ENCODE assay signal across 9 cellular contexts in the genomic region with DNA sequence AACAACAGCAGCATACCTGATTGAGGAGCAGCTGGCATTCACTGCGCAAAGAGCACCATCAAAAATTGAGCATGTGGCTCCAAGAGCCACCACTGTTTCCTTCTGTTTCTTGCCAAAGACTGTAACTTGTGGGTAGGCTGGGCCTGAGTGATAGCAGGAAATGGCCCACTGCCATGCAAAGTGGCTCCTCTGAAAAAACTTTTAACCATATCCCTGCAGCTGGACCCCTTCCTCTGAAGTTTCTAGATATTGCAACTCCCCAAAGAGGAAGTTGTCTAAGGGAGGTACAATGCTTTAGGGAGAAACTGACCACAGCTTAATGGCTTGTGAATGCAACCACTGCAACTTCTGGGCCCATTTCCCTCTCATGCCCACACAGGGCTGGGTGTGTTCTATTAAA.
A peak's percentile ranks its signal among the peaks of the same experiment; 100 is the strongest.
DNase-seq lines count a peak whose midpoint lies in the region; ATAC-seq, FAIRE-seq and TF ChIP-seq lines count a peak whose summit lies in the region.
"Had no signal": no experiment of that assay in that cellular context is flagged by ENCODE, and none has a peak within 500 bp of the region (broad histone marks: within the 10 kb centered on the region; RNA-seq: fewer than 3 reads in every experiment).

No MANE protein-coding gene starts in this region.

- no peak for TF ChIP-seq CTCF in right lobe of liver (IDR thresholded peaks at IDR 0.05)
- TF ChIP-seq CTCF in HepG2 (CRISPR knock-in tag; IDR thresholded peaks at IDR 0.05): no peak
- no peak for TF ChIP-seq CTCF in OCI-LY7 (conservative IDR thresholded peaks at IDR 0.05; ENCODE audit: low read length)
- no peak for TF ChIP-seq CTCF in breast epithelium (IDR thresholded peaks at IDR 0.05)

- 58% methylated on average over 1 of the region's 1 CpG for WGBS in right lobe of liver (ENCODE audit: insufficient coverage, low coverage, low lambda C conversion rate, missing lambda C conversion rate)
- 100% methylated on average over 1 of the region's 1 CpG for WGBS in HepG2 (ENCODE audit: low lambda C conversion rate)
- WGBS in aorta, 2 donors: 89 to 93% methylated on average over 1 of the region's 1 CpG

- H3K27ac ChIP-seq in right lobe of liver: no peak overlapping the region
- H3K27ac ChIP-seq in HepG2 (ENCODE audit: extremely low read length, insufficient read depth, low read length): no peak overlapping the region
- peak overlapping the region; percentile 45 for H3K27ac ChIP-seq in OCI-LY7 (ENCODE audit: low read depth, low read length, poor library complexity, severe bottlenecking)
- H3K27ac ChIP-seq in aorta (ENCODE audit: low read depth in 1 of 2, low read length in 2 of 2): no peak overlapping the region
- no peak overlapping the region for H3K27ac ChIP-seq in breast epithelium

- no peak for FAIRE-seq in HepG2 (lab: Jason Lieb, UNC)

- no peaks in the 10 kb centered on the region for H3K4me1 Mint-ChIP-seq in activated naive CD8-positive, alpha-beta T cell treated with anti-CD3 and anti-CD28 coated beads for 36 hours

- DNase-seq in right lobe of liver: no peak
- no peak for DNase-seq in HepG2 (ENCODE audit: low spot score)
- peak; percentile 84 for DNase-seq in OCI-LY7 (ENCODE audit: low spot score)
- peak in 1 of 2 donors; percentile 59 for DNase-seq in aorta
- no peak for DNase-seq in breast epithelium (ENCODE audit: low spot score in 2 of 2)
- DNase-seq in NCI-H146 (lab: John Stamatoyannopoulos, UW): no peak
- DNase-seq in activated naive CD8-positive, alpha-beta T cell treated with anti-CD3 and anti-CD28 coated beads for 36 hours: no peak
- DNase-seq: caudate nucleus had no signal

- H3K4me1 ChIP-seq in right lobe of liver (no peaks in the 10 kb centered on the region), HepG2 (ENCODE audit: insufficient read depth, low read length) (no peaks in the 10 kb centered on the region), OCI-LY7 (ENCODE audit: insufficient read depth, low read length, poor library complexity, severe bottlenecking) (peaks cover 22% of the 10 kb centered on the region), aorta (ENCODE audit: control insufficient read depth in 1 of 2, insufficient read depth in 2 of 2, low read length in 2 of 2) (peaks cover 0 to 2% of the 10 kb centered on the region in 2 donors), breast epithelium (no peaks in the 10 kb centered on the region)

- TF ChIP-seq EP300 in HepG2 (IDR thresholded peaks at IDR 0.05; ENCODE audit: low read depth in 2 of 2, low read length in 2 of 2) (no peak), HepG2 (CRISPR knock-in tag; IDR thresholded peaks at IDR 0.05; ENCODE audit: borderline replicate concordance) (no peak)

- no peaks in the 10 kb centered on the region for H3K9me3 Mint-ChIP-seq in activated naive CD8-positive, alpha-beta T cell treated with anti-CD3 and anti-CD28 coated beads for 36 hours

- no peaks in the 10 kb centered on the region for H3K36me3 Mint-ChIP-seq in activated naive CD8-positive, alpha-beta T cell treated with anti-CD3 and anti-CD28 coated beads for 36 hours

- ATAC-seq in right lobe of liver (peak; percentile 31 to 55 (median 36)), HepG2 (no peak), HG03066 (IDR thresholded peaks at IDR 0.05; ENCODE audit: low read depth, unreplicated experiment) (peak; percentile 90), aorta (ENCODE audit: low FRiP score) (peak; percentile 41)

- no peak overlapping the region for H3K27ac Mint-ChIP-seq in activated naive CD8-positive, alpha-beta T cell treated with anti-CD3 and anti-CD28 coated beads for 36 hours

- H4K20me1 ChIP-seq in HepG2 (ENCODE audit: insufficient read depth, low read length) (no peaks in the 10 kb centered on the region), OCI-LY7 (ENCODE audit: insufficient read depth, low read length) (no peaks in the 10 kb centered on the region)

- POLR2A ChIA-PET in HepG2 (lab: Yijun Ruan, JAX): no interaction called here
- POLR2A ChIA-PET in OCI-LY7 (lab: Charles Lee): interaction anchor here (0.7 to 0.8 kb wide), 2 partner anchors 23 to 33 kb away, joined by 3 to 4 read pairs; no protein-coding TSS in a partner anchor

- BruUV-seq in HepG2 (replicated peaks; lab: Mats Ljungman, UMichigan) (no TSS peak), OCI-LY7 (replicated peaks; lab: Mats Ljungman, UMichigan) (no TSS peak)

- H3K4me2 ChIP-seq in HepG2 (ENCODE audit: low read depth, low read length): no peak overlapping the region
- H3K4me2 ChIP-seq in OCI-LY7 (ENCODE audit: low read length): peak overlapping the region; percentile 56

- TF ChIP-seq RAD21 in HepG2 (CRISPR knock-in tag; IDR thresholded peaks at IDR 0.05): no peak

- no peaks in the 10 kb centered on the region for H3K27me3 Mint-ChIP-seq in activated naive CD8-positive, alpha-beta T cell treated with anti-CD3 and anti-CD28 coated beads for 36 hours

- H3K9ac ChIP-seq in HepG2 (ENCODE audit: insufficient read depth, low read depth, low read length): no peak overlapping the region

- no peak overlapping the region for H3K4me3 Mint-ChIP-seq in activated naive CD8-positive, alpha-beta T cell treated with anti-CD3 and anti-CD28 coated beads for 36 hours

- H3K36me3 ChIP-seq in right lobe of liver: no peaks in the 10 kb centered on the region
- no peaks in the 10 kb centered on the region for H3K36me3 ChIP-seq in HepG2 (replicated peaks in 1 of 2; ENCODE audit: control insufficient read depth in 1 of 2, insufficient read depth in 2 of 2, low read length in 2 of 2)
- no peaks in the 10 kb centered on the region for H3K36me3 ChIP-seq in OCI-LY7 (ENCODE audit: insufficient read depth, low read length)
- no peaks in the 10 kb centered on the region for H3K36me3 ChIP-seq in aorta (ENCODE audit: control insufficient read depth in 1 of 2, insufficient read depth in 2 of 2, low read length in 1 of 2)
- H3K36me3 ChIP-seq in breast epithelium: no peaks in the 10 kb centered on the region

- CTCF ChIA-PET in HepG2 (lab: Yijun Ruan, JAX; ENCODE audit: low intra/inter-chr PET ratio, low total read pairs): no interaction called here
- CTCF ChIA-PET in OCI-LY7 (lab: Charles Lee; ENCODE audit: unreplicated experiment): no interaction called here

- intact Hi-C loops in right lobe of liver (cut with DNase I): no loop called here
- intact Hi-C loops in HepG2 (cut with micrococcal nuclease; ENCODE audit: unreplicated experiment): no loop called here
- intact Hi-C loops in OCI-LY7 (cut with micrococcal nuclease; ENCODE audit: unreplicated experiment): no loop called here
- intact Hi-C loops in aorta (cut with DNase I): no loop called here
- intact Hi-C loops in breast epithelium (cut with DNase I; ENCODE audit: low total_unique reads): no loop called here

- H3K9me2 ChIP-seq in OCI-LY7 (ENCODE audit: insufficient read depth, low read length): no peaks in the 10 kb centered on the region

- no peak for TF ChIP-seq POLR2A in right lobe of liver (IDR thresholded peaks at IDR 0.05)
- no peak for TF ChIP-seq POLR2A in HepG2 (IDR thresholded peaks at IDR 0.05; ENCODE audit: insufficient read depth in 1 of 2, low read depth in 2 of 2, low read length in 2 of 2)
- no peak for TF ChIP-seq POLR2A in breast epithelium (IDR thresholded peaks at IDR 0.05)

- H3K27me3 ChIP-seq in right lobe of liver (no peaks in the 10 kb centered on the region), HepG2 (ENCODE audit: control insufficient read depth in 1 of 2, insufficient read depth in 2 of 2, low read length in 2 of 2) (no peaks in the 10 kb centered on the region), aorta (ENCODE audit: control insufficient read depth in 1 of 2, insufficient read depth in 2 of 2, low read length in 1 of 2) (no peaks in the 10 kb centered on the region), breast epithelium (no peaks in the 10 kb centered on the region)

- no peaks in the 10 kb centered on the region for H3K9me3 ChIP-seq in right lobe of liver
- peaks cover 8% of the 10 kb centered on the region for H3K9me3 ChIP-seq in HepG2 (ENCODE audit: low read length)
- H3K9me3 ChIP-seq in OCI-LY7 (ENCODE audit: low read length): no peaks in the 10 kb centered on the region; the same call in 1 of the 2 replicates
- H3K9me3 ChIP-seq in aorta (ENCODE audit: control insufficient read depth, low read length): peaks cover 1% of the 10 kb centered on the region
- H3K9me3 ChIP-seq in breast epithelium: peaks cover 4 to 10% of the 10 kb centered on the region in 2 donors

- H3K4me3 ChIP-seq in right lobe of liver (no peak overlapping the region), HepG2 (replicated peaks in 1 of 3; ENCODE audit: insufficient read depth in 1 of 3, low read depth in 2 of 3, low read length in 3 of 3) (no peak overlapping the region), OCI-LY7 (ENCODE audit: low read depth, low read length, poor library complexity, severe bottlenecking) (peak overlapping the region; percentile 23), aorta (ENCODE audit: low read length in 2 of 2) (no peak overlapping the region), breast epithelium (no peak overlapping the region)

- H2AFZ ChIP-seq in HepG2 (ENCODE audit: low read length): no peak overlapping the region
- peak overlapping the region; percentile 40; the same call in 1 of the 2 replicates for H2AFZ ChIP-seq in OCI-LY7 (ENCODE audit: low read length)

- H3K79me2 ChIP-seq in HepG2 (ENCODE audit: insufficient read depth, low read length) (no peaks in the 10 kb centered on the region), OCI-LY7 (ENCODE audit: insufficient read depth, low read depth, low read length) (no peaks in the 10 kb centered on the region)

- in situ Hi-C loops in HepG2 (cut with HindIII; ENCODE audit: extremely low pct_ligation_motif_present, low pct_unique_long_range_greater_than_20kb): no loop called here

TF ChIP-seq in HepG2, 621 proteins besides CTCF, POLR2A, EP300 and RAD21 (continues in another document):
- no peak for TF ChIP-seq ZNF83 (CRISPR knock-in tag; IDR thresholded peaks at IDR 0.05; ENCODE audit: borderline replicate concordance)
- TF ChIP-seq DPF2 (CRISPR knock-in tag; IDR thresholded peaks at IDR 0.05; ENCODE audit: borderline replicate concordance, low read depth): no peak
- TF ChIP-seq ZNF772 (CRISPR knock-in tag; IDR thresholded peaks at IDR 0.05): no peak
- TF ChIP-seq, protein P1, sequence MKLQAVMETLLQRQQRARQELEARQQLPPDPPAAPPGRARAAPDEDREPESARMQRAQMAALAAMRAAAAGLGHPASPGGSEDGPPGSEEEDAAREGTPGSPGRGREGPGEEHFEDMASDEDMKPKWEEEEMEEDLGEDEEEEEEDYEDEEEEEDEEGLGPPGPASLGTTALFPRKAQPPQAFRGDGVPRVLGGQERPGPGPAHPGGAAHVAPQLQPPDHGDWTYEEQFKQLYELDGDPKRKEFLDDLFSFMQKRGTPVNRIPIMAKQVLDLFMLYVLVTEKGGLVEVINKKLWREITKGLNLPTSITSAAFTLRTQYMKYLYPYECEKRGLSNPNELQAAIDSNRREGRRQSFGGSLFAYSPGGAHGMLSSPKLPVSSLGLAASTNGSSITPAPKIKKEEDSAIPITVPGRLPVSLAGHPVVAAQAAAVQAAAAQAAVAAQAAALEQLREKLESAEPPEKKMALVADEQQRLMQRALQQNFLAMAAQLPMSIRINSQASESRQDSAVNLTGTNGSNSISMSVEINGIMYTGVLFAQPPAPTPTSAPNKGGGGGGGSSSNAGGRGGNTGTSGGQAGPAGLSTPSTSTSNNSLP (IDR thresholded peaks at IDR 0.05; ENCODE audit: low read depth, low read length): no peak
- no peak for TF ChIP-seq ZNF430 (CRISPR knock-in tag; IDR thresholded peaks at IDR 0.05)
- TF ChIP-seq FLYWCH1 (CRISPR knock-in tag; IDR thresholded peaks at IDR 0.05): no peak
- TF ChIP-seq ARID2 (CRISPR knock-in tag; IDR thresholded peaks at IDR 0.05; ENCODE audit: borderline replicate concordance): no peak
